10 cellular contexts compared by ENCODE assay signal in the genomic region with DNA sequence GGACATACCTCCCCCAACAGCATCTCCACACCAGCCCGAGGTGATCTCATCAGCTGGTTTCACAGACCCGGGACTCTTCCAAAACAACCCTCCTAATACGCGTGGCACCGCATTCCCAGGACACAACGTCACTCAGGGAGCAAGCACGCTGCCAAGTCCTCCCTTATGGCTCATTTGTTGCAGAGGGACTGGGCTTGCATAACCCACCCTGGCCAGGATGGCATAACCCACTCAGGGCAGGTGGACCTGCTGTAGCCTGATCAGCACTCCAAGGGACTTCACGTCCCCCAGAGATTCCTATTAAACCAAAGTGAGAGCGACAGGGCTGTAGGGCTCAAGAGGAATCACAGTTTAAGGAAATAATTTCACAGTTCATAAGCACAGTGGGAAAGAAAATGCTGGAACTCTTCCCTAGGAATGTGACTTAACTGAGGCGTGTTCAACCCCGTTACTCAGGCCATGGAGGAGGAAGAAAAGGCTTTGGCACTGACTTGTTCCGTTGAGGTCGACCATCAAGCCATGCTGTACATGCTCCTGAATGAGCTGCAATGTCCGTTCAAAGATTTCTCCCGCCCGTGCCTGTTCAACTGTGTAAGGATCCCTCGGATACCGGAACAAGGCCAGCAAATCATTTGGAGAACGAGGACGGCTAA.
DNase-seq lines count a peak whose midpoint lies in the region; ATAC-seq and TF ChIP-seq lines count a peak whose summit lies in the region.
"Had no signal": no experiment of that assay in that cellular context is flagged by ENCODE, and none has a peak within 500 bp of the region (broad histone marks: within the 10 kb centered on the region; RNA-seq: fewer than 3 reads in every experiment).

No MANE protein-coding gene starts in this region.

- ATAC-seq in HG03521 (IDR thresholded peaks at IDR 0.05; ENCODE audit: unreplicated experiment): no peak
- no peak for ATAC-seq in activated naive CD4-positive, alpha-beta T cell treated with anti-CD3 and anti-CD28 coated beads, Interleukin-2, amount 50 U/mL, for 72 hours

- H3K36me3 ChIP-seq in SJCRH30: peaks cover 65% of the 10 kb centered on the region

- CTCF ChIA-PET in AG04450 (lab: Charles Lee): interaction anchor here (1.3 to 1.4 kb wide), 3 partner anchors 98 to 165 kb away, joined by 3 to 5 read pairs (median 3); no protein-coding TSS in a partner anchor

- peaks cover 18% of the 10 kb centered on the region for H3K4me1 ChIP-seq in SJCRH30

- H3K27ac ChIP-seq in AG04450 (ENCODE audit: low read depth, low read length) (peak overlapping the region; percentile 92), SJCRH30 (peak overlapping the region; percentile 58)
- H3K27ac ChIP-seq: C4-2B had no signal

- H3K9me3 Mint-ChIP-seq in activated naive CD4-positive, alpha-beta T cell treated with anti-CD3 and anti-CD28 coated beads, Interleukin-2, amount 50 U/mL, for 72 hours: no peaks in the 10 kb centered on the region
- H3K9me3 Mint-ChIP-seq: IgD-negative memory B cell had no signal

- H3K9me3 ChIP-seq in AG04450 (ENCODE audit: control insufficient read depth, insufficient read depth, low read length) (peaks cover 8% of the 10 kb centered on the region; the same call in 1 of the 2 replicates), SJCRH30 (replicated peaks) (no peaks in the 10 kb centered on the region)

- H3K27me3 ChIP-seq in AG04450 (ENCODE audit: control insufficient read depth, insufficient read depth, low read length): no peaks in the 10 kb centered on the region
- no peaks in the 10 kb centered on the region for H3K27me3 ChIP-seq in SJCRH30

- DNase-seq in AG04450 (ENCODE audit: low read depth, low spot score): peak; percentile 88
- peak; percentile 82 to 83 for DNase-seq in SJCRH30
- DNase-seq in fibroblast of the aortic adventitia (ENCODE audit: low read depth): peak; percentile 98
- DNase-seq in non-pigmented ciliary epithelial cell (ENCODE audit: low read depth): peak; percentile 90
- no peak for DNase-seq in activated naive CD4-positive, alpha-beta T cell treated with anti-CD3 and anti-CD28 coated beads, Interleukin-2, amount 50 U/mL, for 72 hours (ENCODE audit: low spot score in 2 of 2)
- DNase-seq in NCI-H187 (lab: John Stamatoyannopoulos, UW): no peak
- DNase-seq in NOMO-1 treated with dmso at 0.1 percent for 144 hours (lab: John Stamatoyannopoulos, UW; ENCODE audit: unreplicated experiment): no peak

- no peak overlapping the region for H3K4me3 ChIP-seq in AG04450 (ENCODE audit: low read depth, low read length)
- no peak overlapping the region for H3K4me3 ChIP-seq in SJCRH30
- H3K4me3 ChIP-seq in fibroblast of the aortic adventitia (ENCODE audit: low read depth, low read length): no peak overlapping the region

- H3K27ac Mint-ChIP-seq in activated naive CD4-positive, alpha-beta T cell treated with anti-CD3 and anti-CD28 coated beads, Interleukin-2, amount 50 U/mL, for 72 hours: no peak overlapping the region
- H3K27ac Mint-ChIP-seq: IgD-negative memory B cell had no signal

- no peaks in the 10 kb centered on the region for H3K36me3 Mint-ChIP-seq in activated naive CD4-positive, alpha-beta T cell treated with anti-CD3 and anti-CD28 coated beads, Interleukin-2, amount 50 U/mL, for 72 hours
- H3K36me3 Mint-ChIP-seq: IgD-negative memory B cell had no signal

- TF ChIP-seq CTCF in AG04450 (IDR thresholded peaks at IDR 0.05; ENCODE audit: low read depth, low read length) (no peak), fibroblast of the aortic adventitia (IDR thresholded peaks at IDR 0.05; ENCODE audit: insufficient read depth, low read length) (no peak)

- POLR2A ChIA-PET in AG04450 (lab: Yijun Ruan, JAX): interaction anchor here (0.7 to 2.6 kb wide), 5 partner anchors 21 to 81 kb away, joined by 3 to 19 read pairs (median 5); no protein-coding TSS in a partner anchor

Comparison
In these comparisons a context has a peak if more than half of its experiments do, and no peak if none do; other contexts are left out.
1. DNase-seq: peak in AG04450 (single experiment), SJCRH30 (2 of 2), fibroblast of the aortic adventitia (single experiment) and non-pigmented ciliary epithelial cell (single experiment); none in activated naive CD4-positive, alpha-beta T cell treated with anti-CD3 and anti-CD28 coated beads, Interleukin-2, amount 50 U/mL, for 72 hours (0 of 2), NCI-H187 (0 of 2) and NOMO-1 treated with dmso at 0.1 percent for 144 hours (single experiment).